In genomic region chr17:57459286-57459915, GRCh38 we compare ENCODE assay signal across 1 cellular context.
TF ChIP-seq lines count a peak whose summit lies in the region.

No MANE protein-coding gene starts in this region.

TF ChIP-seq in K562, 482 proteins besides CTCF, POLR2A, EP300 and RAD21 (continued from another document and continues in another):
- 0 out of 2 replicates have a peak, but pooled peaks have one; percentile 60 for TF ChIP-seq ZNF584 (CRISPR knock-in tag; IDR thresholded peaks at IDR 0.05; ENCODE audit: low read depth)
- peak; percentile 77 for TF ChIP-seq ZNF175 (CRISPR knock-in tag; IDR thresholded peaks at IDR 0.05; ENCODE audit: low read depth)
- TF ChIP-seq RBM25 (IDR thresholded peaks at IDR 0.05; ENCODE audit: low read depth, low read length, severe bottlenecking), result no peak
- peak; percentile 94 for TF ChIP-seq ETV1 (tag; conservative IDR thresholded peaks at IDR 0.05; ENCODE audit: low read depth)
- no peak for TF ChIP-seq PBX2 (CRISPR knock-in tag; IDR thresholded peaks at IDR 0.05; ENCODE audit: low read depth)
- TF ChIP-seq PBX2 (tag; conservative IDR thresholded peaks at IDR 0.05; ENCODE audit: low read depth), result no peak
- no peak for TF ChIP-seq XRCC4 (IDR thresholded peaks at IDR 0.05; ENCODE audit: extremely low read depth, insufficient read depth, insufficient read length)
- TF ChIP-seq BRD9 (IDR thresholded peaks at IDR 0.05; ENCODE audit: low read depth, partially characterized antibody), result no peak
- no peak for TF ChIP-seq SIN3A (IDR thresholded peaks at IDR 0.05; ENCODE audit: borderline replicate concordance in 2 of 2, control insufficient read depth in 1 of 2, low read depth in 2 of 2, low read length in 2 of 2)
- peak; percentile 23; the same call in 1 of the 2 replicates for TF ChIP-seq TFE3 (CRISPR knock-in tag; IDR thresholded peaks at IDR 0.05)
- no peak for TF ChIP-seq SNRNP70 (optimal IDR thresholded peaks at IDR 0.05; ENCODE audit: low read depth, low read length)
- no peak for TF ChIP-seq PREB (CRISPR knock-in tag; IDR thresholded peaks at IDR 0.05)
- peak in 1 of 2 experiments; percentile 39; a peak in 1 of 4 replicates for TF ChIP-seq ZNF639 (CRISPR knock-in tag; conservative IDR thresholded peaks at IDR 0.05 in 1 of 2, IDR thresholded peaks at IDR 0.05 in 1 of 2)
- no peak for TF ChIP-seq E2F5 (CRISPR knock-in tag; IDR thresholded peaks at IDR 0.05)
- TF ChIP-seq TCF7 (IDR thresholded peaks at IDR 0.05; ENCODE audit: borderline replicate concordance), result no peak
- TF ChIP-seq HDAC1 (IDR thresholded peaks at IDR 0.05), result 0 out of 4 replicates have a peak, but pooled peaks of 1 of the 2 experiments have one; percentile 52
- TF ChIP-seq PHF21A (IDR thresholded peaks at IDR 0.05; ENCODE audit: borderline replicate concordance, low read depth), result no peak
- TF ChIP-seq FOXA3 (CRISPR knock-in tag; conservative IDR thresholded peaks at IDR 0.05 in 1 of 2, IDR thresholded peaks at IDR 0.05 in 1 of 2), result peak in 1 of 2 experiments; percentile 40; a peak in 1 of 4 replicates
- peak; percentile 61; the same call in 1 of the 2 replicates for TF ChIP-seq ZNF449 (CRISPR knock-in tag; IDR thresholded peaks at IDR 0.05)
- TF ChIP-seq ZNF79 (CRISPR knock-in tag; IDR thresholded peaks at IDR 0.05; ENCODE audit: low read depth), result no peak
- TF ChIP-seq ZNF766 (CRISPR knock-in tag; conservative IDR thresholded peaks at IDR 0.05), result no peak; the same call in 1 of the 2 replicates
- TF ChIP-seq HNRNPL (IDR thresholded peaks at IDR 0.05; ENCODE audit: low read depth, low read length), result no peak
- no peak for TF ChIP-seq ZNF124 (CRISPR knock-in tag; IDR thresholded peaks at IDR 0.05)
- no peak for TF ChIP-seq ATF2 (CRISPR knock-in tag; IDR thresholded peaks at IDR 0.05)
- TF ChIP-seq ZNF445 (CRISPR knock-in tag; IDR thresholded peaks at IDR 0.05; ENCODE audit: low read depth), result no peak
- TF ChIP-seq FOXJ2 (tag; IDR thresholded peaks at IDR 0.05), result no peak
- no peak for TF ChIP-seq CEBPB (tag; IDR thresholded peaks at IDR 0.05)
- TF ChIP-seq SOX6 (IDR thresholded peaks at IDR 0.05), result peak; percentile 80
- TF ChIP-seq ZNF830 (CRISPR knock-in tag; IDR thresholded peaks at IDR 0.05), result no peak
- TF ChIP-seq NFATC3 (IDR thresholded peaks at IDR 0.05), result no peak
- no peak; a peak in 1 of 4 replicates for TF ChIP-seq MAZ (CRISPR knock-in tag; conservative IDR thresholded peaks at IDR 0.05 in 1 of 2, IDR thresholded peaks at IDR 0.05 in 1 of 2)
- no peak for TF ChIP-seq ZC3H11A (IDR thresholded peaks at IDR 0.05; ENCODE audit: low read depth, low read length)
- no peak for TF ChIP-seq FOXK1 (CRISPR knock-in tag; IDR thresholded peaks at IDR 0.05; ENCODE audit: borderline replicate concordance)
- TF ChIP-seq POLR2B (IDR thresholded peaks at IDR 0.05; ENCODE audit: low read depth, partially characterized antibody), result no peak
- peak; percentile 27 for TF ChIP-seq KAT2B (IDR thresholded peaks at IDR 0.05; ENCODE audit: low read depth, low read length)
- TF ChIP-seq ZNF165 (CRISPR knock-in tag; IDR thresholded peaks at IDR 0.05; ENCODE audit: borderline replicate concordance), result no peak
- no peak for TF ChIP-seq POLR3G (IDR thresholded peaks at IDR 0.05; ENCODE audit: extremely low read depth, insufficient read length, insufficient replicate concordance)
- no peak for TF ChIP-seq HMG20B (CRISPR knock-in tag; IDR thresholded peaks at IDR 0.05)
- no peak for TF ChIP-seq EGR1 (conservative IDR thresholded peaks at IDR 0.05)
- TF ChIP-seq NCOA1 (IDR thresholded peaks at IDR 0.05; ENCODE audit: low read depth), result peak; percentile 55; the same call in 1 of the 2 replicates
- no peak for TF ChIP-seq HOXB6 (CRISPR knock-in tag; IDR thresholded peaks at IDR 0.05; ENCODE audit: borderline replicate concordance)
- no peak for TF ChIP-seq SFPQ (IDR thresholded peaks at IDR 0.05; ENCODE audit: low read depth, low read length)
- TF ChIP-seq ELF1 (tag; IDR thresholded peaks at IDR 0.05), result 0 out of 2 replicates have a peak, but pooled peaks have one; percentile 38
- TF ChIP-seq HLTF (IDR thresholded peaks at IDR 0.05), result no peak
- TF ChIP-seq RBM17 (IDR thresholded peaks at IDR 0.05; ENCODE audit: borderline replicate concordance, low read depth, low read length), result no peak
- no peak for TF ChIP-seq ZNF75A (CRISPR knock-in tag; IDR thresholded peaks at IDR 0.05)
- TF ChIP-seq ETV6 (IDR thresholded peaks at IDR 0.05; ENCODE audit: borderline replicate concordance in 1 of 2, low read depth in 2 of 2, low read length in 1 of 2), result no peak
- no peak for TF ChIP-seq ETV6 (CRISPR knock-in tag; IDR thresholded peaks at IDR 0.05; ENCODE audit: borderline replicate concordance)
- TF ChIP-seq CXXC5 (CRISPR knock-in tag; IDR thresholded peaks at IDR 0.05), result peak; percentile 40; the same call in 1 of the 2 replicates
- TF ChIP-seq ZBTB43 (CRISPR knock-in tag; IDR thresholded peaks at IDR 0.05), result no peak
- no peak; the same call in 1 of the 2 replicates for TF ChIP-seq NR2F6 (CRISPR knock-in tag; IDR thresholded peaks at IDR 0.05)
- TF ChIP-seq XRCC5 (IDR thresholded peaks at IDR 0.05; ENCODE audit: low read depth, low read length), result no peak; the same call in 1 of the 2 replicates
- no peak for TF ChIP-seq ZNF780A (CRISPR knock-in tag; IDR thresholded peaks at IDR 0.05)
- TF ChIP-seq DDX20 (tag; IDR thresholded peaks at IDR 0.05; ENCODE audit: low read depth), result no peak
- no peak for TF ChIP-seq TCF7L2 (IDR thresholded peaks at IDR 0.05; ENCODE audit: low read depth, low read length)
- peak; percentile 96 for TF ChIP-seq MITF (IDR thresholded peaks at IDR 0.05)
